ENCODE assay signal across 11 cellular contexts in genomic region chr5:96567188-96567587, GRCh38.
DNase-seq lines count a peak whose midpoint lies in the region; ATAC-seq and TF ChIP-seq lines count a peak whose summit lies in the region.
"Had no signal": no experiment of that assay in that cellular context is flagged by ENCODE, and none has a peak within 500 bp of the region (broad histone marks: within the 10 kb centered on the region; RNA-seq: fewer than 3 reads in every experiment).

No MANE protein-coding gene starts in this region.

- dilution Hi-C loops in mammary epithelial cell (cut with HindIII; ENCODE audit: low sequenced_read_pairs) = no loop called here

- in situ Hi-C loops in mammary epithelial cell (cut with MboI; ENCODE audit: low sequenced_read_pairs in 2 of 2) = no loop called here

- H3K27me3 ChIP-seq in MG63 (no peaks in the 10 kb centered on the region), mammary epithelial cell (ENCODE audit: insufficient read depth, low read length) (no peaks in the 10 kb centered on the region)

- no peak for DNase-seq in activated CD8-positive, alpha-beta T cell treated with anti-CD3 and anti-CD28 coated beads, Interleukin-2, amount 10 ng/mL, durations not matched to agents 7 days and 5 days
- DNase-seq in activated CD8-positive, alpha-beta T cell treated with anti-CD3 and anti-CD28 coated beads for 36 hours = no peak
- DNase-seq in MG63 (peak; percentile 65), mammary epithelial cell (peak; percentile 22), pulmonary artery endothelial cell (ENCODE audit: low read depth, low spot score) (peak; percentile 67), SKM-1 treated with dmso at 0.1 percent for 144 hours (lab: John Stamatoyannopoulos, UW; ENCODE audit: unreplicated experiment) (no peak), pons (ENCODE audit: low spot score) (no peak)
- DNase-seq in naive thymus-derived CD8-positive, alpha-beta T cell = no peak
- DNase-seq: activated T-cell treated with anti-CD3 and anti-CD28 coated beads, Interleukin-2, amount 50 U/mL, for 24 hours; posterior cingulate gyrus had no signal

- no peaks in the 10 kb centered on the region for H4K20me1 ChIP-seq in mammary epithelial cell (ENCODE audit: insufficient read depth, low read length)

- peaks cover 16% of the 10 kb centered on the region for H3K4me1 ChIP-seq in mammary epithelial cell (ENCODE audit: insufficient read depth, low read length)

- H3K36me3 ChIP-seq in MG63 (no peaks in the 10 kb centered on the region), mammary epithelial cell (ENCODE audit: insufficient read depth, low read length) (no peaks in the 10 kb centered on the region)

- CTCF ChIA-PET in activated CD8-positive, alpha-beta T cell treated with anti-CD3 and anti-CD28 coated beads, Interleukin-2, amount 10 ng/mL, durations not matched to agents 7 days and 5 days (lab: Charles Lee) = interaction anchor here (0.8 kb wide), 1 partner anchor 35 kb away, joined by 3 read pairs; no protein-coding TSS in a partner anchor
- CTCF ChIA-PET in activated CD8-positive, alpha-beta T cell treated with anti-CD3 and anti-CD28 coated beads for 36 hours (lab: Charles Lee) = interaction anchor here (1.2 kb wide), 1 partner anchor 34 kb away, joined by 4 read pairs; no protein-coding TSS in a partner anchor
- CTCF ChIA-PET in mammary epithelial cell (lab: Charles Lee; ENCODE audit: low non-redundant PET) = no interaction called here

- peak overlapping the region; percentile 54 for H3K4me2 ChIP-seq in mammary epithelial cell (ENCODE audit: insufficient read depth, low read depth, low read length)

- BruUV-seq in mammary epithelial cell (replicated peaks; lab: Mats Ljungman, UMichigan) = no TSS peak

- no peaks in the 10 kb centered on the region for H3K79me2 ChIP-seq in mammary epithelial cell (ENCODE audit: insufficient read depth, low read length)

- 76% methylated on average over 5 of the region's 5 CpGs for WGBS in mammary epithelial cell (ENCODE audit: low coverage, missing lambda C conversion rate)

- no peak overlapping the region for H3K4me3 Mint-ChIP-seq in activated CD8-positive, alpha-beta T cell treated with anti-CD3 and anti-CD28 coated beads, Interleukin-2, amount 10 ng/mL, durations not matched to agents 7 days and 5 days
- H3K4me3 Mint-ChIP-seq in activated CD8-positive, alpha-beta T cell treated with anti-CD3 and anti-CD28 coated beads for 36 hours = no peak overlapping the region
- H3K4me3 Mint-ChIP-seq in naive thymus-derived CD8-positive, alpha-beta T cell = no peak overlapping the region
- H3K4me3 Mint-ChIP-seq: activated T-cell treated with anti-CD3 and anti-CD28 coated beads, Interleukin-2, amount 50 U/mL, for 24 hours; dendritic cell treated with granulocyte-macrophage colony-stimulating factor and Interleukin-4, amounts not matched to agents 40 ng/mL and 50 ng/mL, for 4 days had no signal

- peak; percentile 47 for ATAC-seq in activated CD8-positive, alpha-beta T cell treated with anti-CD3 and anti-CD28 coated beads, Interleukin-2, amount 10 ng/mL, durations not matched to agents 7 days and 5 days
- no peak for ATAC-seq in activated CD8-positive, alpha-beta T cell treated with anti-CD3 and anti-CD28 coated beads for 36 hours
- ATAC-seq in naive thymus-derived CD8-positive, alpha-beta T cell = no peak

- TF ChIP-seq CTCF in activated CD8-positive, alpha-beta T cell treated with anti-CD3 and anti-CD28 coated beads for 36 hours (IDR thresholded peaks at IDR 0.05) = no peak
- no peak for TF ChIP-seq CTCF in mammary epithelial cell (conservative IDR thresholded peaks at IDR 0.05 in 1 of 2, IDR thresholded peaks at IDR 0.05 in 1 of 2; ENCODE audit: extremely low read depth in 1 of 2, insufficient read depth in 1 of 2, low read depth in 1 of 2, low read length in 2 of 2)

- H3K4me3 ChIP-seq in MG63 (peak overlapping the region; percentile 6), mammary epithelial cell (replicated peaks in 1 of 3; ENCODE audit: insufficient read depth in 1 of 3, low read depth in 2 of 3, low read length in 3 of 3) (no peak overlapping the region)

- H3K27ac ChIP-seq in mammary epithelial cell (ENCODE audit: insufficient read depth, low read depth, low read length) = no peak overlapping the region

- H3K27ac Mint-ChIP-seq in activated CD8-positive, alpha-beta T cell treated with anti-CD3 and anti-CD28 coated beads, Interleukin-2, amount 10 ng/mL, durations not matched to agents 7 days and 5 days = no peak overlapping the region
- H3K27ac Mint-ChIP-seq in activated CD8-positive, alpha-beta T cell treated with anti-CD3 and anti-CD28 coated beads for 36 hours = no peak overlapping the region
- H3K27ac Mint-ChIP-seq in naive thymus-derived CD8-positive, alpha-beta T cell = no peak overlapping the region
- H3K27ac Mint-ChIP-seq: activated T-cell treated with anti-CD3 and anti-CD28 coated beads, Interleukin-2, amount 50 U/mL, for 24 hours; dendritic cell treated with granulocyte-macrophage colony-stimulating factor and Interleukin-4, amounts not matched to agents 40 ng/mL and 50 ng/mL, for 4 days had no signal

- no peak overlapping the region for H3K9ac ChIP-seq in mammary epithelial cell (ENCODE audit: insufficient read depth, low read length)

- H3K4me1 Mint-ChIP-seq in activated CD8-positive, alpha-beta T cell treated with anti-CD3 and anti-CD28 coated beads, Interleukin-2, amount 10 ng/mL, durations not matched to agents 7 days and 5 days (ENCODE audit: low read depth) = peaks cover 14% of the 10 kb centered on the region
- H3K4me1 Mint-ChIP-seq in activated CD8-positive, alpha-beta T cell treated with anti-CD3 and anti-CD28 coated beads for 36 hours (ENCODE audit: low read depth) = peaks cover 13% of the 10 kb centered on the region
- H3K4me1 Mint-ChIP-seq in naive thymus-derived CD8-positive, alpha-beta T cell = peaks cover 2 to 14% (median 8%) of the 10 kb centered on the region in 4 donors

- no peaks in the 10 kb centered on the region for H3K36me3 Mint-ChIP-seq in activated CD8-positive, alpha-beta T cell treated with anti-CD3 and anti-CD28 coated beads, Interleukin-2, amount 10 ng/mL, durations not matched to agents 7 days and 5 days (ENCODE audit: low read depth)
- no peaks in the 10 kb centered on the region for H3K36me3 Mint-ChIP-seq in activated CD8-positive, alpha-beta T cell treated with anti-CD3 and anti-CD28 coated beads for 36 hours (ENCODE audit: low read depth)
- H3K36me3 Mint-ChIP-seq in naive thymus-derived CD8-positive, alpha-beta T cell = no peaks in the 10 kb centered on the region

- peaks cover 18% of the 10 kb centered on the region for H3K27me3 Mint-ChIP-seq in activated CD8-positive, alpha-beta T cell treated with anti-CD3 and anti-CD28 coated beads, Interleukin-2, amount 10 ng/mL, durations not matched to agents 7 days and 5 days (ENCODE audit: low read depth)
- H3K27me3 Mint-ChIP-seq in activated CD8-positive, alpha-beta T cell treated with anti-CD3 and anti-CD28 coated beads for 36 hours = no peaks in the 10 kb centered on the region
- H3K27me3 Mint-ChIP-seq in naive thymus-derived CD8-positive, alpha-beta T cell = peaks cover 0 to 7% (median 0%) of the 10 kb centered on the region in 5 donors

- no peaks in the 10 kb centered on the region for H3K9me3 Mint-ChIP-seq in activated CD8-positive, alpha-beta T cell treated with anti-CD3 and anti-CD28 coated beads, Interleukin-2, amount 10 ng/mL, durations not matched to agents 7 days and 5 days (ENCODE audit: insufficient read depth)
- no peaks in the 10 kb centered on the region for H3K9me3 Mint-ChIP-seq in activated CD8-positive, alpha-beta T cell treated with anti-CD3 and anti-CD28 coated beads for 36 hours
- H3K9me3 Mint-ChIP-seq in naive thymus-derived CD8-positive, alpha-beta T cell = no peaks in the 10 kb centered on the region
- H3K9me3 Mint-ChIP-seq: activated T-cell treated with anti-CD3 and anti-CD28 coated beads, Interleukin-2, amount 50 U/mL, for 24 hours; dendritic cell treated with granulocyte-macrophage colony-stimulating factor and Interleukin-4, amounts not matched to agents 40 ng/mL and 50 ng/mL, for 4 days had no signal

- POLR2A ChIA-PET in activated CD8-positive, alpha-beta T cell treated with anti-CD3 and anti-CD28 coated beads, Interleukin-2, amount 10 ng/mL, durations not matched to agents 7 days and 5 days (lab: Charles Lee) = no interaction called here
- POLR2A ChIA-PET in activated CD8-positive, alpha-beta T cell treated with anti-CD3 and anti-CD28 coated beads for 36 hours (lab: Charles Lee) = no interaction called here
- POLR2A ChIA-PET in naive thymus-derived CD8-positive, alpha-beta T cell (lab: Charles Lee) = no interaction called here

- H3K9me3 ChIP-seq in MG63 (peaks cover 10% of the 10 kb centered on the region), mammary epithelial cell (replicated peaks; ENCODE audit: insufficient read depth, low read length) (no peaks in the 10 kb centered on the region)

- H2AFZ ChIP-seq in mammary epithelial cell (ENCODE audit: low read depth, low read length) = no peak overlapping the region

- intact Hi-C loops in activated CD8-positive, alpha-beta T cell treated with anti-CD3 and anti-CD28 coated beads for 36 hours (cut with micrococcal nuclease) = no loop called here
- intact Hi-C loops in mammary epithelial cell (cut with micrococcal nuclease) = no loop called here

Comparison
In these comparisons a context has a peak if more than half of its experiments do, and no peak if none do; other contexts are left out.
1. DNase-seq: peak in MG63 (single experiment), mammary epithelial cell (single experiment) and pulmonary artery endothelial cell (single experiment); none in activated CD8-positive, alpha-beta T cell treated with anti-CD3 and anti-CD28 coated beads, Interleukin-2, amount 10 ng/mL, durations not matched to agents 7 days and 5 days (single experiment), activated CD8-positive, alpha-beta T cell treated with anti-CD3 and anti-CD28 coated beads for 36 hours (single experiment), SKM-1 treated with dmso at 0.1 percent for 144 hours (single experiment), pons (single experiment) and naive thymus-derived CD8-positive, alpha-beta T cell (0 of 10).